In genomic region chr9:87793292-87793691, GRCh38 we compare ENCODE assay signal across 1 cellular context.
TF ChIP-seq lines count a peak whose summit lies in the region.

No MANE protein-coding gene starts in this region.

TF ChIP-seq in HepG2, 621 proteins besides CTCF, POLR2A, EP300 and RAD21 (continued from another document and continues in another):
- TF ChIP-seq ZBTB49 (CRISPR knock-in tag; IDR thresholded peaks at IDR 0.05; ENCODE audit: borderline replicate concordance) (no peak), PATZ1 (CRISPR knock-in tag; IDR thresholded peaks at IDR 0.05) (no peak), FOXA3 (CRISPR knock-in tag; IDR thresholded peaks at IDR 0.05) (peak; percentile 87), MXI1 (IDR thresholded peaks at IDR 0.05; ENCODE audit: borderline replicate concordance, low read depth, low read length) (no peak), KDM4B (CRISPR knock-in tag; IDR thresholded peaks at IDR 0.05) (0 out of 2 replicates have a peak, but pooled peaks have one; percentile 39), ZBTB25 (CRISPR knock-in tag; IDR thresholded peaks at IDR 0.05) (0 out of 2 replicates have a peak, but pooled peaks have one; percentile 37), ZIK1 (CRISPR knock-in tag; IDR thresholded peaks at IDR 0.05; ENCODE audit: borderline replicate concordance, low read depth) (no peak), ZNF260 (CRISPR knock-in tag; IDR thresholded peaks at IDR 0.05; ENCODE audit: borderline replicate concordance, low read depth) (no peak), ZNF770 (CRISPR knock-in tag; IDR thresholded peaks at IDR 0.05) (no peak), MNT (IDR thresholded peaks at IDR 0.05) (no peak), FOXK1 (CRISPR knock-in tag; IDR thresholded peaks at IDR 0.05; ENCODE audit: borderline replicate concordance, low read depth) (peak; percentile 39; the same call in 1 of the 2 replicates), DNMT3B (CRISPR knock-in tag; conservative IDR thresholded peaks at IDR 0.05) (no peak), NR2F2 (IDR thresholded peaks at IDR 0.05; ENCODE audit: borderline replicate concordance, low read depth) (peak; percentile 57; the same call in 1 of the 2 replicates), CREBL2 (CRISPR knock-in tag; IDR thresholded peaks at IDR 0.05; ENCODE audit: borderline replicate concordance) (no peak), ATF6 (CRISPR knock-in tag; conservative IDR thresholded peaks at IDR 0.05) (no peak), ZNF496 (CRISPR knock-in tag; IDR thresholded peaks at IDR 0.05; ENCODE audit: insufficient replicate concordance) (no peak), MAX (IDR thresholded peaks at IDR 0.05) (no peak), DZIP1 (CRISPR knock-in tag; IDR thresholded peaks at IDR 0.05) (no peak), ZNF451 (CRISPR knock-in tag; IDR thresholded peaks at IDR 0.05) (no peak), ZFP90 (CRISPR knock-in tag; IDR thresholded peaks at IDR 0.05; ENCODE audit: borderline replicate concordance) (no peak), ZNF512 (CRISPR knock-in tag; IDR thresholded peaks at IDR 0.05) (no peak), ZFAT (CRISPR knock-in tag; conservative IDR thresholded peaks at IDR 0.05) (no peak), FOXP1 (IDR thresholded peaks at IDR 0.05) (no peak), FOXP1 (CRISPR knock-in tag; IDR thresholded peaks at IDR 0.05) (peak; percentile 78), ZBTB10 (CRISPR knock-in tag; IDR thresholded peaks at IDR 0.05; ENCODE audit: borderline replicate concordance) (no peak), ZNF224 (CRISPR knock-in tag; IDR thresholded peaks at IDR 0.05) (no peak), CCDC6 (CRISPR knock-in tag; IDR thresholded peaks at IDR 0.05) (no peak), ZNF773 (CRISPR knock-in tag; IDR thresholded peaks at IDR 0.05; ENCODE audit: borderline replicate concordance) (no peak), KMT2B (CRISPR knock-in tag; IDR thresholded peaks at IDR 0.05) (no peak), ATRX (CRISPR knock-in tag; IDR thresholded peaks at IDR 0.05; ENCODE audit: borderline replicate concordance) (no peak), BCL6 (CRISPR knock-in tag; IDR thresholded peaks at IDR 0.05) (peak; percentile 73), ZNF225 (CRISPR knock-in tag; IDR thresholded peaks at IDR 0.05) (no peak), ZNF878 (CRISPR knock-in tag; IDR thresholded peaks at IDR 0.05) (no peak), NFYB (CRISPR knock-in tag; IDR thresholded peaks at IDR 0.05) (no peak), ISX (CRISPR knock-in tag; conservative IDR thresholded peaks at IDR 0.05) (no peak), TCF7L2 (IDR thresholded peaks at IDR 0.05; ENCODE audit: low read depth, low read length) (no peak), SALL2 (CRISPR knock-in tag; IDR thresholded peaks at IDR 0.05) (no peak; the same call in 1 of the 2 replicates), KAT7 (CRISPR knock-in tag; IDR thresholded peaks at IDR 0.05; ENCODE audit: borderline replicate concordance) (no peak), CEBPG (CRISPR knock-in tag; IDR thresholded peaks at IDR 0.05) (peak; percentile 79), TCF7 (IDR thresholded peaks at IDR 0.05; ENCODE audit: low read depth) (no peak), NFKBIZ (CRISPR knock-in tag; IDR thresholded peaks at IDR 0.05) (0 out of 2 replicates have a peak, but pooled peaks have one; percentile 29), ZNF691 (CRISPR knock-in tag; IDR thresholded peaks at IDR 0.05; ENCODE audit: borderline replicate concordance, low read depth) (no peak), ZNF670 (CRISPR knock-in tag; IDR thresholded peaks at IDR 0.05; ENCODE audit: borderline replicate concordance) (no peak)
